Comparison of ENCODE assay signal across 1 cellular context in the genomic region with DNA sequence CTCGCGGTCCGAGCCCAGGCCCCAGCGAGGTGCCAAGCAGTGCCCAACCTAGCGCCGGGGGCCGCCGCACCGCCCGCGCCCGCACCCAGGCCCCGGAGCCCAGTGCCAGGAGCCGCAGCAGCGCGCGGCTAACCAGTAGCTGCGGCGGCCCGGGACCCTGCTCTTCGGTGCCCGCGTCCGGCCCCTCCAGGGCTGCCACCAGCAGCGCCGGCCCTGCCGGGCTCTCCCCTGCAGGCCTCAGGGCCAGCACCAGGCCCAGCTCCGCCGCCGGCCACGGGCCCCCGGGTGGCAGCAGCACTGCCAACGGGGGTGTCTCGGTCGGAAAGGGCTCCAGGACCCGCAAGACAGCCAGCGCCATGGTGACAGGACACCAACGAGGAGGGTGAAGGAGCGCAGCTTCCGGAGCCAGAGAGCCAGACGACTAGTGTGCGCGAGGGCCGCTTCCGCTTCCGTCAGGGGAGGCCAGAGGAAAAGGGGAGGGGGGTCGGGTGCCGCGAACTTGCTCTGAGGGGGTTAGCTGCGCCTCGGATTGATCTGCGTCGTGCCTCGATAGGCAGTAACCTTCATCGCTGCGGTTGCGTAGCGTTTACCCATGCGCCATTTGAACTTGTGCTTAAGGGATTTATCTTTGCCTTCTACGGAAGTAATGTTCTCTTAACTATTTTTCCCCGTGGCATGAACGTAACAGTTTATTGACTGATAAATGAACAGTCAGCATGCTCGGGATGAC.
TF ChIP-seq lines count a peak whose summit lies in the region.

Gene PEX6 (minus strand): TSS at position 389 of the 730 bp plus-strand sequence. CDS start 31 bp downstream, at position 358.

TF ChIP-seq in HepG2, 621 proteins besides CTCF, POLR2A, EP300 and RAD21 (continued from another document):
- TF ChIP-seq ZNF772 (CRISPR knock-in tag; IDR thresholded peaks at IDR 0.05) (0 out of 2 replicates have a peak, but pooled peaks have one; percentile 18), ZBTB26 (CRISPR knock-in tag; IDR thresholded peaks at IDR 0.05; ENCODE audit: borderline replicate concordance) (0 out of 2 replicates have a peak, but pooled peaks have one; percentile 30), SKI (IDR thresholded peaks at IDR 0.05; ENCODE audit: partially characterized antibody) (no peak)
